In genomic region chr20:56911946-56912345, GRCh38 we compare ENCODE assay signal across 20 cellular contexts.
"Had no signal": no experiment of that assay in that cellular context is flagged by ENCODE, and none has a peak within 500 bp of the region (broad histone marks: within the 10 kb centered on the region; RNA-seq: fewer than 3 reads in every experiment).

No MANE protein-coding gene starts in this region.

- H3K9me3 ChIP-seq: MG63, SJSA1 had no signal

- H3K4me1 ChIP-seq: SJSA1 had no signal

- H3K36me3 ChIP-seq: MG63, SJSA1 had no signal

- H3K27me3 ChIP-seq: MG63 had no signal

- DNase-seq: KBM-7, MG63, NCI-H1092 treated with DMSO at 0.1 percent for 48 hours, NCI-H1436, NCI-H187, NCI-H2029, NCI-H2081 treated with DMSO at 0.1 percent for 48 hours, NCI-H2171, NCI-H226, NCI-H446, NCI-H510A, NCI-H524 treated with DMSO at 0.1 percent for 48 hours, NCI-H69, NCI-H774, Right ventricle myocardium superior, RPMI8226, SIG-M5 had no signal

- H3K4me3 ChIP-seq: MG63, SJSA1, SK-N-MC had no signal

- H3K27ac ChIP-seq: HL-60, SJSA1, SK-N-MC had no signal
